In genomic region chr10:44577533-44577932, GRCh38 we compare ENCODE assay signal across 20 cellular contexts.
"Had no signal": no experiment of that assay in that cellular context is flagged by ENCODE, and none has a peak within 500 bp of the region (broad histone marks: within the 10 kb centered on the region; RNA-seq: fewer than 3 reads in every experiment).

No MANE protein-coding gene starts in this region.

- H3K27ac ChIP-seq: body of pancreas, colonic mucosa, epithelial cell of prostate, neutrophil, pancreas had no signal

- H3K27ac Mint-ChIP-seq: activated CD4-positive, alpha-beta memory T cell treated with anti-CD3 and anti-CD28 coated beads, Interleukin-2, amount 10 ng/mL, durations not matched to agents 7 days and 5 days; activated naive CD8-positive, alpha-beta T cell treated with anti-CD3 and anti-CD28 coated beads, Interleukin-2, amount 10 ng/mL, durations not matched to agents 7 days and 5 days; activated T-cell treated with anti-CD3 and anti-CD28 coated beads, Interleukin-2, amount 50 U/mL, for 24 hours; activated T-helper 2 cell treated with anti-CD3 and anti-CD28 coated beads, Interferon-gamma antibody, Interleukin-2, Interleukin-4, amounts not matched to agents 10 μg/mL and 5 μg/mL and 100 μg/mL, durations not matched to agents 14 hours and 24 hours and 36 hours; endodermal cell; type B pancreatic cell had no signal

- ATAC-seq: body of pancreas; left lobe of liver; naive thymus-derived CD8-positive, alpha-beta T cell; stimulated activated naive CD8-positive, alpha-beta T cell treated with anti-CD3 and anti-CD28 coated beads, Interleukin-15, Interleukin-2, amounts not matched to agents 100 U/mL and 50 U/mL, for 24 hours had no signal

- H3K27me3 ChIP-seq: body of pancreas, colonic mucosa, neutrophil, pancreas had no signal

- H3K4me3 ChIP-seq: body of pancreas, colonic mucosa, pancreas had no signal

- H3K4me3 Mint-ChIP-seq: activated CD4-positive, alpha-beta memory T cell treated with anti-CD3 and anti-CD28 coated beads, Interleukin-2, amount 10 ng/mL, durations not matched to agents 7 days and 5 days; activated naive CD8-positive, alpha-beta T cell treated with anti-CD3 and anti-CD28 coated beads, Interleukin-2, amount 10 ng/mL, durations not matched to agents 7 days and 5 days; activated T-cell treated with anti-CD3 and anti-CD28 coated beads, Interleukin-2, amount 50 U/mL, for 24 hours; endodermal cell; type B pancreatic cell had no signal

- DNase-seq: activated CD4-positive, alpha-beta memory T cell treated with anti-CD3 and anti-CD28 coated beads, Interleukin-2, amount 10 ng/mL, durations not matched to agents 7 days and 5 days; activated CD4-positive, alpha-beta T cell treated with anti-CD3 and anti-CD28 coated beads for 48 hours; activated CD4-positive, CD25-positive, alpha-beta regulatory T cell; activated naive CD8-positive, alpha-beta T cell treated with anti-CD3 and anti-CD28 coated beads, Interleukin-2, amount 10 ng/mL, durations not matched to agents 7 days and 5 days; activated T-cell treated with anti-CD3 and anti-CD28 coated beads, Interleukin-2, amount 50 U/mL, for 24 hours; body of pancreas; colonic mucosa; kidney; mesendoderm; naive thymus-derived CD8-positive, alpha-beta T cell; pancreas; stimulated activated naive CD8-positive, alpha-beta T cell treated with anti-CD3 and anti-CD28 coated beads, Interleukin-15, Interleukin-2, amounts not matched to agents 100 U/mL and 50 U/mL, for 24 hours; T-helper 1 cell; T1000 had no signal

- H3K9me3 ChIP-seq: body of pancreas, colonic mucosa, neutrophil, pancreas had no signal

- H3K27me3 Mint-ChIP-seq: activated CD4-positive, alpha-beta memory T cell treated with anti-CD3 and anti-CD28 coated beads, Interleukin-2, amount 10 ng/mL, durations not matched to agents 7 days and 5 days; activated naive CD8-positive, alpha-beta T cell treated with anti-CD3 and anti-CD28 coated beads, Interleukin-2, amount 10 ng/mL, durations not matched to agents 7 days and 5 days; activated T-cell treated with anti-CD3 and anti-CD28 coated beads, Interleukin-2, amount 50 U/mL, for 24 hours; type B pancreatic cell had no signal

- H3K4me1 ChIP-seq: body of pancreas, colonic mucosa, pancreas had no signal

- H3K36me3 Mint-ChIP-seq: activated naive CD8-positive, alpha-beta T cell treated with anti-CD3 and anti-CD28 coated beads, Interleukin-2, amount 10 ng/mL, durations not matched to agents 7 days and 5 days; naive thymus-derived CD8-positive, alpha-beta T cell; type B pancreatic cell had no signal

- H3K36me3 ChIP-seq: colonic mucosa, neutrophil, pancreas had no signal

- H3K9me3 Mint-ChIP-seq: activated CD4-positive, alpha-beta memory T cell treated with anti-CD3 and anti-CD28 coated beads, Interleukin-2, amount 10 ng/mL, durations not matched to agents 7 days and 5 days; activated naive CD8-positive, alpha-beta T cell treated with anti-CD3 and anti-CD28 coated beads, Interleukin-2, amount 10 ng/mL, durations not matched to agents 7 days and 5 days; activated T-cell treated with anti-CD3 and anti-CD28 coated beads, Interleukin-2, amount 50 U/mL, for 24 hours; activated T-helper 2 cell treated with anti-CD3 and anti-CD28 coated beads, Interferon-gamma antibody, Interleukin-2, Interleukin-4, amounts not matched to agents 10 μg/mL and 5 μg/mL and 100 μg/mL, durations not matched to agents 14 hours and 24 hours and 36 hours; endodermal cell; type B pancreatic cell had no signal

- H3K4me1 Mint-ChIP-seq: activated CD4-positive, alpha-beta memory T cell treated with anti-CD3 and anti-CD28 coated beads, Interleukin-2, amount 10 ng/mL, durations not matched to agents 7 days and 5 days; activated naive CD8-positive, alpha-beta T cell treated with anti-CD3 and anti-CD28 coated beads, Interleukin-2, amount 10 ng/mL, durations not matched to agents 7 days and 5 days; endodermal cell; naive thymus-derived CD8-positive, alpha-beta T cell had no signal
